In the genomic region with DNA sequence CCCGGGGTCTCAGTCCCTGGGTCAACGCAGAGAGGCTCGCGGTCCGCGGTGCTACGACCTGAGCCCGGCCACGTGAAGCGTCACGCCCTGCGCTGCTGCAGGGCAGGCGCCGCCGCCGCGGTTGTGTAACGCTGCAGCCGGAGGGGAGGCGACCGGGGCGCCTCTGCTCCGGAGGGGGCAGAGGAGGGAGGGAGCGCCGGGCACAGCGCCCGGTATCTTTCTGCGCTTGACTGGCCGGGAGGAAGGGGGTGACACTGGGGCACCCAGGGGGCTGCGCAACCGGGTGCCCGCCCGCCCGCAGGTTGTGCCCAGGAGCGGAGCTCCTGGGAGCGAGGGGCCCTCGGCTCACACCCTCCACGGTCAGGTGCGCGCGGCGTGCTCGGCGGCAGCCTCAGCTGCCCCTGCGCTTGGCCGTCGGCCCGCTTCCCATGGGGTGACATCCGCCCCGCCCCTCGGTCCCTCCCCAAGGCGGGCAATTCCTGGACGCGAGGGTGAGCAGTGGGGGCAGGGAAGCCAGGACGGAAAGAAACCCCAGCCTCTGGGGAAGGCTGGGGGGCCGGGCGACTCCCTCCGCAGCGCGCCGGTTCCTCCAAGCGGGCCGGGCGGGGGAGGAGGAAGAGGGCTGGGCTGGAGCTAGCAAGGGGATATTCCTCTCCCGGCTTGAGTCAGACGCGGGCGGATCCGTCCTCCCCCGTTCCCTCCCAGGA, we compare ENCODE assay signal across 1 cellular context.
A peak's percentile ranks its signal among the peaks of the same experiment; 100 is the strongest.
TF ChIP-seq lines count a peak whose summit lies in the region.

No MANE protein-coding gene starts in this region.

TF ChIP-seq in HepG2, 621 proteins besides CTCF, POLR2A, EP300 and RAD21 (continued from another document and continues in another):
- TF ChIP-seq, protein P1, sequence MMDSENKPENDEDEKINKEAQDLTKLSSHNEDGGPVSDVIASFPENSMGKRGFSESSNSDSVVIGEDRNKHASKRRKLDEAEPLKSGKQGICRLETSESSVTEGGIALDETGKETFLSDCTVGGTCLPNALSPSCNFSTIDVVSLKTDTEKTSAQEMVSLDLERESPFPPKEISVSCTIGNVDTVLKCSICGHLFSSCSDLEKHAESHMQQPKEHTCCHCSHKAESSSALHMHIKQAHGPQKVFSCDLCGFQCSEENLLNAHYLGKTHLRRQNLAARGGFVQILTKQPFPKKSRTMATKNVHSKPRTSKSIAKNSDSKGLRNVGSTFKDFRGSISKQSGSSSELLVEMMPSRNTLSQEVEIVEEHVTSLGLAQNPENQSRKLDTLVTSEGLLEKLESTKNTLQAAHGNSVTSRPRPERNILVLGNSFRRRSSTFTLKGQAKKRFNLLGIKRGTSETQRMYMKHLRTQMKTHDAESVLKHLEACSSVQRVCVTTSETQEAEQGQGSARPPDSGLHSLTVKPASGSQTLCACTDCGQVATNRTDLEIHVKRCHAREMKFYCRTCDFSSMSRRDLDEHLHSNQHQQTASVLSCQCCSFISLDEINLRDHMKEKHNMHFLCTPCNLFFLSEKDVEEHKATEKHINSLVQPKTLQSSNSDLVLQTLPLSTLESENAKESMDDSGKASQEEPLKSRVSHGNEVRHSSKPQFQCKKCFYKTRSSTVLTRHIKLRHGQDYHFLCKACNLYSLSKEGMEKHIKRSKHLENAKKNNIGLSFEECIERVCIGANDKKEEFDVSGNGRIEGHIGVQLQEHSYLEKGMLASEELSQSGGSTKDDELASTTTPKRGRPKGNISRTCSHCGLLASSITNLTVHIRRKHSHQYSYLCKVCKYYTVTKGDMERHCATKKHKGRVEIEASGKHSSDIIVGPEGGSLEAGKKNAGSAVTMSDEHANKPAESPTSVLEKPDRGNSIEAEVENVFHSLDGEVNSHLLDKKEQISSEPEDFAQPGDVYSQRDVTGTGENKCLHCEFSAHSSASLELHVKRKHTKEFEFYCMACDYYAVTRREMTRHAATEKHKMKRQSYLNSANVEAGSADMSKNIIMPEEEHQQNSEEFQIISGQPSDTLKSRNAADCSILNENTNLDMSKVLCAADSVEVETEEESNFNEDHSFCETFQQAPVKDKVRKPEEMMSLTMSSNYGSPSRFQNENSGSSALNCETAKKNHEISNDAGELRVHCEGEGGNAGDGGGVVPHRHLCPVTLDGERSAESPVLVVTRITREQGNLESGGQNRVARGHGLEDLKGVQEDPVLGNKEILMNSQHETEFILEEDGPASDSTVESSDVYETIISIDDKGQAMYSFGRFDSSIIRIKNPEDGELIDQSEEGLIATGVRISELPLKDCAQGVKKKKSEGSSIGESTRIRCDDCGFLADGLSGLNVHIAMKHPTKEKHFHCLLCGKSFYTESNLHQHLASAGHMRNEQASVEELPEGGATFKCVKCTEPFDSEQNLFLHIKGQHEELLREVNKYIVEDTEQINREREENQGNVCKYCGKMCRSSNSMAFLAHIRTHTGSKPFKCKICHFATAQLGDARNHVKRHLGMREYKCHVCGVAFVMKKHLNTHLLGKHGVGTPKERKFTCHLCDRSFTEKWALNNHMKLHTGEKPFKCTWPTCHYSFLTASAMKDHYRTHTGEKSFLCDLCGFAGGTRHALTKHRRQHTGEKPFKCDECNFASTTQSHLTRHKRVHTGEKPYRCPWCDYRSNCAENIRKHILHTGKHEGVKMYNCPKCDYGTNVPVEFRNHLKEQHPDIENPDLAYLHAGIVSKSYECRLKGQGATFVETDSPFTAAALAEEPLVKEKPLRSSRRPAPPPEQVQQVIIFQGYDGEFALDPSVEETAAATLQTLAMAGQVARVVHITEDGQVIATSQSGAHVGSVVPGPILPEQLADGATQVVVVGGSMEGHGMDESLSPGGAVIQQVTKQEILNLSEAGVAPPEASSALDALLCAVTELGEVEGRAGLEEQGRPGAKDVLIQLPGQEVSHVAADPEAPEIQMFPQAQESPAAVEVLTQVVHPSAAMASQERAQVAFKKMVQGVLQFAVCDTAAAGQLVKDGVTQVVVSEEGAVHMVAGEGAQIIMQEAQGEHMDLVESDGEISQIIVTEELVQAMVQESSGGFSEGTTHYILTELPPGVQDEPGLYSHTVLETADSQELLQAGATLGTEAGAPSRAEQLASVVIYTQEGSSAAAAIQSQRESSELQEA (CRISPR knock-in tag; IDR thresholded peaks at IDR 0.05; ENCODE audit: not compliant biosample characterization): peak; percentile 90
- peak; percentile 38; the same call in 1 of the 2 replicates for TF ChIP-seq ZNF235 (CRISPR knock-in tag; IDR thresholded peaks at IDR 0.05; ENCODE audit: borderline replicate concordance)
- TF ChIP-seq ZNF543 (CRISPR knock-in tag; IDR thresholded peaks at IDR 0.05): peak; percentile 94
- TF ChIP-seq, protein P2, sequence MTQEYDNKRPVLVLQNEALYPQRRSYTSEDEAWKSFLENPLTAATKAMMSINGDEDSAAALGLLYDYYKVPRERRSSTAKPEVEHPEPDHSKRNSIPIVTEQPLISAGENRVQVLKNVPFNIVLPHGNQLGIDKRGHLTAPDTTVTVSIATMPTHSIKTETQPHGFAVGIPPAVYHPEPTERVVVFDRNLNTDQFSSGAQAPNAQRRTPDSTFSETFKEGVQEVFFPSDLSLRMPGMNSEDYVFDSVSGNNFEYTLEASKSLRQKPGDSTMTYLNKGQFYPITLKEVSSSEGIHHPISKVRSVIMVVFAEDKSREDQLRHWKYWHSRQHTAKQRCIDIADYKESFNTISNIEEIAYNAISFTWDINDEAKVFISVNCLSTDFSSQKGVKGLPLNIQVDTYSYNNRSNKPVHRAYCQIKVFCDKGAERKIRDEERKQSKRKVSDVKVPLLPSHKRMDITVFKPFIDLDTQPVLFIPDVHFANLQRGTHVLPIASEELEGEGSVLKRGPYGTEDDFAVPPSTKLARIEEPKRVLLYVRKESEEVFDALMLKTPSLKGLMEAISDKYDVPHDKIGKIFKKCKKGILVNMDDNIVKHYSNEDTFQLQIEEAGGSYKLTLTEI (CRISPR knock-in tag; conservative IDR thresholded peaks at IDR 0.05): no peak
- no peak for TF ChIP-seq ZNF530 (CRISPR knock-in tag; IDR thresholded peaks at IDR 0.05; ENCODE audit: low read depth)
- TF ChIP-seq, protein P3, sequence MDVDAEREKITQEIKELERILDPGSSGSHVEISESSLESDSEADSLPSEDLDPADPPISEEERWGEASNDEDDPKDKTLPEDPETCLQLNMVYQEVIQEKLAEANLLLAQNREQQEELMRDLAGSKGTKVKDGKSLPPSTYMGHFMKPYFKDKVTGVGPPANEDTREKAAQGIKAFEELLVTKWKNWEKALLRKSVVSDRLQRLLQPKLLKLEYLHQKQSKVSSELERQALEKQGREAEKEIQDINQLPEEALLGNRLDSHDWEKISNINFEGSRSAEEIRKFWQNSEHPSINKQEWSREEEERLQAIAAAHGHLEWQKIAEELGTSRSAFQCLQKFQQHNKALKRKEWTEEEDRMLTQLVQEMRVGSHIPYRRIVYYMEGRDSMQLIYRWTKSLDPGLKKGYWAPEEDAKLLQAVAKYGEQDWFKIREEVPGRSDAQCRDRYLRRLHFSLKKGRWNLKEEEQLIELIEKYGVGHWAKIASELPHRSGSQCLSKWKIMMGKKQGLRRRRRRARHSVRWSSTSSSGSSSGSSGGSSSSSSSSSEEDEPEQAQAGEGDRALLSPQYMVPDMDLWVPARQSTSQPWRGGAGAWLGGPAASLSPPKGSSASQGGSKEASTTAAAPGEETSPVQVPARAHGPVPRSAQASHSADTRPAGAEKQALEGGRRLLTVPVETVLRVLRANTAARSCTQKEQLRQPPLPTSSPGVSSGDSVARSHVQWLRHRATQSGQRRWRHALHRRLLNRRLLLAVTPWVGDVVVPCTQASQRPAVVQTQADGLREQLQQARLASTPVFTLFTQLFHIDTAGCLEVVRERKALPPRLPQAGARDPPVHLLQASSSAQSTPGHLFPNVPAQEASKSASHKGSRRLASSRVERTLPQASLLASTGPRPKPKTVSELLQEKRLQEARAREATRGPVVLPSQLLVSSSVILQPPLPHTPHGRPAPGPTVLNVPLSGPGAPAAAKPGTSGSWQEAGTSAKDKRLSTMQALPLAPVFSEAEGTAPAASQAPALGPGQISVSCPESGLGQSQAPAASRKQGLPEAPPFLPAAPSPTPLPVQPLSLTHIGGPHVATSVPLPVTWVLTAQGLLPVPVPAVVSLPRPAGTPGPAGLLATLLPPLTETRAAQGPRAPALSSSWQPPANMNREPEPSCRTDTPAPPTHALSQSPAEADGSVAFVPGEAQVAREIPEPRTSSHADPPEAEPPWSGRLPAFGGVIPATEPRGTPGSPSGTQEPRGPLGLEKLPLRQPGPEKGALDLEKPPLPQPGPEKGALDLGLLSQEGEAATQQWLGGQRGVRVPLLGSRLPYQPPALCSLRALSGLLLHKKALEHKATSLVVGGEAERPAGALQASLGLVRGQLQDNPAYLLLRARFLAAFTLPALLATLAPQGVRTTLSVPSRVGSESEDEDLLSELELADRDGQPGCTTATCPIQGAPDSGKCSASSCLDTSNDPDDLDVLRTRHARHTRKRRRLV (CRISPR knock-in tag; IDR thresholded peaks at IDR 0.05): no peak
- peak; percentile 26 for TF ChIP-seq MIXL1 (CRISPR knock-in tag; IDR thresholded peaks at IDR 0.05)
- TF ChIP-seq TBP (CRISPR knock-in tag; IDR thresholded peaks at IDR 0.05): no peak
- TF ChIP-seq DR1 (CRISPR knock-in tag; IDR thresholded peaks at IDR 0.05): no peak; the same call in none of the 2 replicates
- TF ChIP-seq, protein P4, sequence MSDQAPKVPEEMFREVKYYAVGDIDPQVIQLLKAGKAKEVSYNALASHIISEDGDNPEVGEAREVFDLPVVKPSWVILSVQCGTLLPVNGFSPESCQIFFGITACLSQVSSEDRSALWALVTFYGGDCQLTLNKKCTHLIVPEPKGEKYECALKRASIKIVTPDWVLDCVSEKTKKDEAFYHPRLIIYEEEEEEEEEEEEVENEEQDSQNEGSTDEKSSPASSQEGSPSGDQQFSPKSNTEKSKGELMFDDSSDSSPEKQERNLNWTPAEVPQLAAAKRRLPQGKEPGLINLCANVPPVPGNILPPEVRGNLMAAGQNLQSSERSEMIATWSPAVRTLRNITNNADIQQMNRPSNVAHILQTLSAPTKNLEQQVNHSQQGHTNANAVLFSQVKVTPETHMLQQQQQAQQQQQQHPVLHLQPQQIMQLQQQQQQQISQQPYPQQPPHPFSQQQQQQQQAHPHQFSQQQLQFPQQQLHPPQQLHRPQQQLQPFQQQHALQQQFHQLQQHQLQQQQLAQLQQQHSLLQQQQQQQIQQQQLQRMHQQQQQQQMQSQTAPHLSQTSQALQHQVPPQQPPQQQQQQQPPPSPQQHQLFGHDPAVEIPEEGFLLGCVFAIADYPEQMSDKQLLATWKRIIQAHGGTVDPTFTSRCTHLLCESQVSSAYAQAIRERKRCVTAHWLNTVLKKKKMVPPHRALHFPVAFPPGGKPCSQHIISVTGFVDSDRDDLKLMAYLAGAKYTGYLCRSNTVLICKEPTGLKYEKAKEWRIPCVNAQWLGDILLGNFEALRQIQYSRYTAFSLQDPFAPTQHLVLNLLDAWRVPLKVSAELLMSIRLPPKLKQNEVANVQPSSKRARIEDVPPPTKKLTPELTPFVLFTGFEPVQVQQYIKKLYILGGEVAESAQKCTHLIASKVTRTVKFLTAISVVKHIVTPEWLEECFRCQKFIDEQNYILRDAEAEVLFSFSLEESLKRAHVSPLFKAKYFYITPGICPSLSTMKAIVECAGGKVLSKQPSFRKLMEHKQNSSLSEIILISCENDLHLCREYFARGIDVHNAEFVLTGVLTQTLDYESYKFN (CRISPR knock-in tag; conservative IDR thresholded peaks at IDR 0.05): peak; percentile 90
- peak; percentile 76; the same call in 2 of the 3 replicates for TF ChIP-seq MXI1 (IDR thresholded peaks at IDR 0.05; ENCODE audit: borderline replicate concordance, low read depth, low read length)
- TF ChIP-seq ZNF772 (CRISPR knock-in tag; IDR thresholded peaks at IDR 0.05): peak; percentile 91
- peak; percentile 85 for TF ChIP-seq XRCC5 (optimal IDR thresholded peaks at IDR 0.05; ENCODE audit: low read length)
- TF ChIP-seq BCL6 (CRISPR knock-in tag; IDR thresholded peaks at IDR 0.05): peak; percentile 96
- no peak for TF ChIP-seq ADNP (CRISPR knock-in tag; IDR thresholded peaks at IDR 0.05)
- TF ChIP-seq ZBTB1 (CRISPR knock-in tag; IDR thresholded peaks at IDR 0.05; ENCODE audit: borderline replicate concordance): no peak
- TF ChIP-seq, protein P5, sequence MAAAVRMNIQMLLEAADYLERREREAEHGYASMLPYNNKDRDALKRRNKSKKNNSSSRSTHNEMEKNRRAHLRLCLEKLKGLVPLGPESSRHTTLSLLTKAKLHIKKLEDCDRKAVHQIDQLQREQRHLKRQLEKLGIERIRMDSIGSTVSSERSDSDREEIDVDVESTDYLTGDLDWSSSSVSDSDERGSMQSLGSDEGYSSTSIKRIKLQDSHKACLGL (CRISPR knock-in tag; IDR thresholded peaks at IDR 0.05): peak; percentile 79
- no peak for TF ChIP-seq ZNF10 (CRISPR knock-in tag; IDR thresholded peaks at IDR 0.05; ENCODE audit: borderline replicate concordance, low read depth)
- TF ChIP-seq PRPF4 (IDR thresholded peaks at IDR 0.05; ENCODE audit: low read depth, low read length, poor library complexity, severe bottlenecking): peak; percentile 93
- TF ChIP-seq, protein P6, sequence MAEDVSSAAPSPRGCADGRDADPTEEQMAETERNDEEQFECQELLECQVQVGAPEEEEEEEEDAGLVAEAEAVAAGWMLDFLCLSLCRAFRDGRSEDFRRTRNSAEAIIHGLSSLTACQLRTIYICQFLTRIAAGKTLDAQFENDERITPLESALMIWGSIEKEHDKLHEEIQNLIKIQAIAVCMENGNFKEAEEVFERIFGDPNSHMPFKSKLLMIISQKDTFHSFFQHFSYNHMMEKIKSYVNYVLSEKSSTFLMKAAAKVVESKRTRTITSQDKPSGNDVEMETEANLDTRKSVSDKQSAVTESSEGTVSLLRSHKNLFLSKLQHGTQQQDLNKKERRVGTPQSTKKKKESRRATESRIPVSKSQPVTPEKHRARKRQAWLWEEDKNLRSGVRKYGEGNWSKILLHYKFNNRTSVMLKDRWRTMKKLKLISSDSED (CRISPR knock-in tag; IDR thresholded peaks at IDR 0.05): no peak; the same call in 1 of the 2 replicates
- peak; percentile 81 for TF ChIP-seq REPIN1 (CRISPR knock-in tag; IDR thresholded peaks at IDR 0.05; ENCODE audit: borderline replicate concordance, low read depth)
- TF ChIP-seq ZNF644 (CRISPR knock-in tag; IDR thresholded peaks at IDR 0.05; ENCODE audit: low read depth): 0 out of 2 replicates have a peak, but pooled peaks have one; percentile 2
- peak; percentile 30; the same call in 1 of the 2 replicates for TF ChIP-seq SRY (CRISPR knock-in tag; IDR thresholded peaks at IDR 0.05)
- peak; percentile 92 for TF ChIP-seq ZSCAN31 (CRISPR knock-in tag; IDR thresholded peaks at IDR 0.05; ENCODE audit: low read depth)
- peak; percentile 67 for TF ChIP-seq MEF2D (CRISPR knock-in tag; IDR thresholded peaks at IDR 0.05)
- no peak for TF ChIP-seq ZEB1 (IDR thresholded peaks at IDR 0.05; ENCODE audit: insufficient replicate concordance, low read depth)
- TF ChIP-seq, protein P7, sequence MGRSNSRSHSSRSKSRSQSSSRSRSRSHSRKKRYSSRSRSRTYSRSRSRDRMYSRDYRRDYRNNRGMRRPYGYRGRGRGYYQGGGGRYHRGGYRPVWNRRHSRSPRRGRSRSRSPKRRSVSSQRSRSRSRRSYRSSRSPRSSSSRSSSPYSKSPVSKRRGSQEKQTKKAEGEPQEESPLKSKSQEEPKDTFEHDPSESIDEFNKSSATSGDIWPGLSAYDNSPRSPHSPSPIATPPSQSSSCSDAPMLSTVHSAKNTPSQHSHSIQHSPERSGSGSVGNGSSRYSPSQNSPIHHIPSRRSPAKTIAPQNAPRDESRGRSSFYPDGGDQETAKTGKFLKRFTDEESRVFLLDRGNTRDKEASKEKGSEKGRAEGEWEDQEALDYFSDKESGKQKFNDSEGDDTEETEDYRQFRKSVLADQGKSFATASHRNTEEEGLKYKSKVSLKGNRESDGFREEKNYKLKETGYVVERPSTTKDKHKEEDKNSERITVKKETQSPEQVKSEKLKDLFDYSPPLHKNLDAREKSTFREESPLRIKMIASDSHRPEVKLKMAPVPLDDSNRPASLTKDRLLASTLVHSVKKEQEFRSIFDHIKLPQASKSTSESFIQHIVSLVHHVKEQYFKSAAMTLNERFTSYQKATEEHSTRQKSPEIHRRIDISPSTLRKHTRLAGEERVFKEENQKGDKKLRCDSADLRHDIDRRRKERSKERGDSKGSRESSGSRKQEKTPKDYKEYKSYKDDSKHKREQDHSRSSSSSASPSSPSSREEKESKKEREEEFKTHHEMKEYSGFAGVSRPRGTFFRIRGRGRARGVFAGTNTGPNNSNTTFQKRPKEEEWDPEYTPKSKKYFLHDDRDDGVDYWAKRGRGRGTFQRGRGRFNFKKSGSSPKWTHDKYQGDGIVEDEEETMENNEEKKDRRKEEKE (IDR thresholded peaks at IDR 0.05): no peak
- TF ChIP-seq KLF11 (CRISPR knock-in tag; IDR thresholded peaks at IDR 0.05): peak; percentile 29; the same call in 1 of the 2 replicates
